1 cellular context compared by ENCODE assay signal in the genomic region with DNA sequence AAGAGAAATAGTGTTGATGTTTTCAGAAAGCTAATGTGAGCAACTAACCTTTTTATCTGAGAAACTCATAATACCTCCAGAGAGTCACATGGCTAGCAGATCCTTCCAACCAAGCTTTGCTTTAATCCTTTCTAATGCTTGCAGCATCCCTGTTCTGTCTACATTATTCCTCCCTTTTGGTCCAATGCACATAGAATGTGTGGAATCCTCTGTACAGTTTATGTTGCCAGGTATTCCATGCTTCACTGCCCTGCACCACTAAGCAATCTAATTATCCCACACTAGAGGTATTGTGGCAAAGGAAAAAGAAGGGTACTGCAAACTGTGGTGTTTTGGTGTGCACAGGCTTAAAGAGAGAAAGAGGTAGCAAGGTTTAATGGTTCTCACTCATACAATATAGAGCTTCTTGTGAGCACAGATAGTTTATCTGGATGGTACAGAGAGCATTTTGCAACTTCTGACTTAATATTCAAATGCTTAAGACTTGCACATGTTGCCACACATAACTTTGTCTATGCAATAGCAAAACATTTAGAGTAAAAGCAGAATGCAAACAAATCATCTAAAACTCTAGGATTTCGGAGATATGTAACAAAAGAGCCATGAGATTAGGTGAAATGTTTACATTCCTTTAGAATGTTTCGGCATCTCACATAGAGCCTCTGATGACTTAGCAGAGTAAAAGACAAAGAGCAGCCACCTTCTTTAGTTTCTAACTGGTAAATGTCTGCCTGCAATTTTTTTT.
TF ChIP-seq lines count a peak whose summit lies in the region.

No MANE protein-coding gene starts in this region.

TF ChIP-seq in Ishikawa, 13 proteins besides CTCF, POLR2A, EP300 and RAD21 (continued from another document):
- no peak for TF ChIP-seq REST (IDR thresholded peaks at IDR 0.05; ENCODE audit: low read depth)
- TF ChIP-seq TCF12 (IDR thresholded peaks at IDR 0.05; ENCODE audit: low read depth), result peak; percentile 97
- TF ChIP-seq CEBPB (IDR thresholded peaks at IDR 0.05), result 0 out of 2 replicates have a peak, but pooled peaks have one; percentile 34
- TF ChIP-seq TEAD4 (IDR thresholded peaks at IDR 0.05), result peak; percentile 99
- no peak for TF ChIP-seq EGR1 (IDR thresholded peaks at IDR 0.05)
